In the genomic region with DNA sequence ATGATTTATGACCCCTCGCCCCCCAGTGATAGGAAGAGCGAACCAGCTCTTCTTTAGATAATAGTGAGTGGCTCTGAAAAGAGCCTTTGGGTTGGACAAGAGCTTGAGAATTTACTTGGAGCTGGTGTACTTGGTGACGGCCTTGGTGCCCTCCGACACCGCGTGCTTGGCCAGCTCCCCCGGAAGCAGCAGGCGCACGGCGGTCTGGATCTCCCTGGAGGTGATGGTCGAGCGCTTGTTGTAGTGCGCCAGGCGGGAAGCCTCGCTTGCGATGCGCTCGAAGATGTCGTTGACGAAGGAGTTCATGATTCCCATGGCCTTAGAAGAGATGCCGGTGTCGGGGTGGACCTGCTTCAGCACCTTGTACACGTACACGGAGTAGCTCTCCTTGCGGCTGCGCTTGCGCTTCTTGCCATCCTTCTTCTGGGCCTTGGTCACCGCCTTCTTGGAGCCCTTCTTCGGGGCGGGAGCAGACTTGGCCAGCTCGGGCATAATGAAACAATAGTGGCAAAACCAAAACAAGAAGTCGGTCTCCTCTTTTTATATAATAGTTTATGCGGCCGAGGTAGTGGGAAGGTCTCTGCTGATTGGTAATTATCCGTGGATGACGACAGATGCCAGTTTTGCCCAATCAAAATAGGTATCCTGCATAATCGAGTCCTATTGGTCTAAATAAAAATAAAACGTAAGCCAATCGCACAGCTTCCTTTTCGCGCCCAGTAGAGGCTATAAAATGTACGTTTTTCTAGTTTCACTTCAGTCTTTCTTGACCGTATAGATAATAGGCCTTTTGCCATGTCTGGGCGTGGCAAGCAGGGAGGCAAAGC, we compare ENCODE assay signal across 1 cellular context.
TF ChIP-seq lines count a peak whose summit lies in the region.
"Not testable (repeated sequence)": the region's sequence is repeated elsewhere in the genome, so short reads cannot be mapped to it uniquely, and the experiment has no call there.

No MANE protein-coding gene starts in this region.

TF ChIP-seq in K562, 482 proteins besides CTCF, POLR2A, EP300 and RAD21 (continued from another document and continues in another):
- TF ChIP-seq, protein P1, sequence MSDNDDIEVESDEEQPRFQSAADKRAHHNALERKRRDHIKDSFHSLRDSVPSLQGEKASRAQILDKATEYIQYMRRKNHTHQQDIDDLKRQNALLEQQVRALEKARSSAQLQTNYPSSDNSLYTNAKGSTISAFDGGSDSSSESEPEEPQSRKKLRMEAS (CRISPR knock-in tag; IDR thresholded peaks at IDR 0.05), result peak; percentile 85
- TF ChIP-seq SIN3A (IDR thresholded peaks at IDR 0.05; ENCODE audit: borderline replicate concordance in 2 of 2, control insufficient read depth in 1 of 2, low read depth in 2 of 2, low read length in 2 of 2) (peak; percentile 22 to 68; a peak in 1 of 4 replicates), NR1H2 (CRISPR knock-in tag; IDR thresholded peaks at IDR 0.05) (peak; percentile 86; the same call in 1 of the 2 replicates), MBD2 (IDR thresholded peaks at IDR 0.05; ENCODE audit: borderline replicate concordance, low read depth) (peak; percentile 84), ZKSCAN8 (CRISPR knock-in tag; IDR thresholded peaks at IDR 0.05) (peak; percentile 69; the same call in 1 of the 2 replicates), ZNF24 (IDR thresholded peaks at IDR 0.05) (peak; percentile 3; the same call in 1 of the 2 replicates), CREM (IDR thresholded peaks at IDR 0.05; ENCODE audit: low read depth) (peak; percentile 85), TBL1XR1 (IDR thresholded peaks at IDR 0.05; ENCODE audit: low read length in 2 of 2) (peak; percentile 39; a peak in 1 of 4 replicates), ATF1 (tag; IDR thresholded peaks at IDR 0.05) (peak; percentile 96), RUNX1 (IDR thresholded peaks at IDR 0.05; ENCODE audit: low read depth) (peak; percentile 75; the same call in 1 of the 2 replicates), MYBL2 (IDR thresholded peaks at IDR 0.05; ENCODE audit: low read depth) (peak; percentile 85), MTA3 (IDR thresholded peaks at IDR 0.05; ENCODE audit: borderline replicate concordance) (peak; percentile 99), NRF1 (conservative IDR thresholded peaks at IDR 0.05 in 1 of 2, IDR thresholded peaks at IDR 0.05 in 1 of 2) (peak; percentile 90 to 92), ARID1B (IDR thresholded peaks at IDR 0.05) (peak; percentile 7; the same call in 1 of the 2 replicates), HNRNPLL (IDR thresholded peaks at IDR 0.05; ENCODE audit: low read depth, low read length, poor library complexity, severe bottlenecking) (peak; percentile 72), CXXC5 (CRISPR knock-in tag; IDR thresholded peaks at IDR 0.05) (peak; percentile 87), SREBF2 (CRISPR knock-in tag; IDR thresholded peaks at IDR 0.05) (0 out of 2 replicates have a peak, but pooled peaks have one; percentile 39), HLTF (IDR thresholded peaks at IDR 0.05) (peak; percentile 66; the same call in 1 of the 2 replicates), CBX1 (IDR thresholded peaks at IDR 0.05; ENCODE audit: low read depth) (peak; percentile 89), NBN (IDR thresholded peaks at IDR 0.05; ENCODE audit: low read depth) (0 out of 2 replicates have a peak, but pooled peaks have one; percentile 45), PHF8 (IDR thresholded peaks at IDR 0.05; ENCODE audit: borderline replicate concordance, low read length) (peak; percentile 47; the same call in 1 of the 2 replicates), EP400 (IDR thresholded peaks at IDR 0.05) (peak; percentile 77), ZNF12 (CRISPR knock-in tag; IDR thresholded peaks at IDR 0.05) (peak; percentile 66), FOXK2 (conservative IDR thresholded peaks at IDR 0.05 in 1 of 2, IDR thresholded peaks at IDR 0.05 in 1 of 2; ENCODE audit: low read depth in 2 of 2) (peak; percentile 65 to 69; a peak in 3 of 4 replicates), MYC (CRISPR knock-in tag; IDR thresholded peaks at IDR 0.05; ENCODE audit: borderline replicate concordance, low read depth) (peak; percentile 64; the same call in 1 of the 2 replicates), ZFX (CRISPR knock-in tag; IDR thresholded peaks at IDR 0.05) (peak; percentile 87), TRIM28 (IDR thresholded peaks at IDR 0.05) (0 out of 2 replicates have a peak, but pooled peaks have one; percentile 28), LARP7 (IDR thresholded peaks at IDR 0.05) (peak; percentile 89; the same call in 1 of the 2 replicates), GABPB1 (CRISPR knock-in tag; IDR thresholded peaks at IDR 0.05) (peak; percentile 48; the same call in 1 of the 2 replicates), CBFB (CRISPR knock-in tag; IDR thresholded peaks at IDR 0.05) (peak; percentile 91), NFYB (IDR thresholded peaks at IDR 0.05; ENCODE audit: extremely low read depth, insufficient read length) (peak; percentile 77), TAF9B (IDR thresholded peaks at IDR 0.05; ENCODE audit: partially characterized antibody) (peak; percentile 67), ZBTB1 (CRISPR knock-in tag; IDR thresholded peaks at IDR 0.05; ENCODE audit: borderline replicate concordance, low read depth) (peak; percentile 75; the same call in 1 of the 2 replicates), EHMT2 (IDR thresholded peaks at IDR 0.05) (0 out of 2 replicates have a peak, but pooled peaks have one; percentile 47), KLF13 (tag; IDR thresholded peaks at IDR 0.05; ENCODE audit: borderline replicate concordance, low read depth) (0 out of 2 replicates have a peak, but pooled peaks have one; percentile 14), TAF1 (IDR thresholded peaks at IDR 0.05; ENCODE audit: control insufficient read depth, extremely low read depth, insufficient read depth, low read length, severe bottlenecking) (peak; percentile 46), GTF2E2 (tag; IDR thresholded peaks at IDR 0.05) (peak; percentile 99)
- TF ChIP-seq, protein P2, sequence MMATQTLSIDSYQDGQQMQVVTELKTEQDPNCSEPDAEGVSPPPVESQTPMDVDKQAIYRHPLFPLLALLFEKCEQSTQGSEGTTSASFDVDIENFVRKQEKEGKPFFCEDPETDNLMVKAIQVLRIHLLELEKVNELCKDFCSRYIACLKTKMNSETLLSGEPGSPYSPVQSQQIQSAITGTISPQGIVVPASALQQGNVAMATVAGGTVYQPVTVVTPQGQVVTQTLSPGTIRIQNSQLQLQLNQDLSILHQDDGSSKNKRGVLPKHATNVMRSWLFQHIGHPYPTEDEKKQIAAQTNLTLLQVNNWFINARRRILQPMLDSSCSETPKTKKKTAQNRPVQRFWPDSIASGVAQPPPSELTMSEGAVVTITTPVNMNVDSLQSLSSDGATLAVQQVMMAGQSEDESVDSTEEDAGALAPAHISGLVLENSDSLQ (IDR thresholded peaks at IDR 0.05), result peak; percentile 7
- not testable (repeated sequence) for TF ChIP-seq ATF1 (CRISPR knock-in tag; IDR thresholded peaks at IDR 0.05); MYBL2 (CRISPR knock-in tag; IDR thresholded peaks at IDR 0.05; ENCODE audit: borderline replicate concordance); MYC (IDR thresholded peaks at IDR 0.05; ENCODE audit: low read depth, low read length)
- TF ChIP-seq, protein P3, sequence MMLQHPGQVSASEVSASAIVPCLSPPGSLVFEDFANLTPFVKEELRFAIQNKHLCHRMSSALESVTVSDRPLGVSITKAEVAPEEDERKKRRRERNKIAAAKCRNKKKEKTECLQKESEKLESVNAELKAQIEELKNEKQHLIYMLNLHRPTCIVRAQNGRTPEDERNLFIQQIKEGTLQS (IDR thresholded peaks at IDR 0.05), result peak; percentile 74
- TF ChIP-seq, protein P3 (CRISPR knock-in tag; conservative IDR thresholded peaks at IDR 0.05), result peak; percentile 55; the same call in 1 of the 2 replicates
- TF ChIP-seq, protein P4, sequence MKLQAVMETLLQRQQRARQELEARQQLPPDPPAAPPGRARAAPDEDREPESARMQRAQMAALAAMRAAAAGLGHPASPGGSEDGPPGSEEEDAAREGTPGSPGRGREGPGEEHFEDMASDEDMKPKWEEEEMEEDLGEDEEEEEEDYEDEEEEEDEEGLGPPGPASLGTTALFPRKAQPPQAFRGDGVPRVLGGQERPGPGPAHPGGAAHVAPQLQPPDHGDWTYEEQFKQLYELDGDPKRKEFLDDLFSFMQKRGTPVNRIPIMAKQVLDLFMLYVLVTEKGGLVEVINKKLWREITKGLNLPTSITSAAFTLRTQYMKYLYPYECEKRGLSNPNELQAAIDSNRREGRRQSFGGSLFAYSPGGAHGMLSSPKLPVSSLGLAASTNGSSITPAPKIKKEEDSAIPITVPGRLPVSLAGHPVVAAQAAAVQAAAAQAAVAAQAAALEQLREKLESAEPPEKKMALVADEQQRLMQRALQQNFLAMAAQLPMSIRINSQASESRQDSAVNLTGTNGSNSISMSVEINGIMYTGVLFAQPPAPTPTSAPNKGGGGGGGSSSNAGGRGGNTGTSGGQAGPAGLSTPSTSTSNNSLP (IDR thresholded peaks at IDR 0.05; ENCODE audit: borderline replicate concordance, low read depth, low read length), result peak; percentile 89; the same call in 1 of the 2 replicates
- TF ChIP-seq, protein P5, sequence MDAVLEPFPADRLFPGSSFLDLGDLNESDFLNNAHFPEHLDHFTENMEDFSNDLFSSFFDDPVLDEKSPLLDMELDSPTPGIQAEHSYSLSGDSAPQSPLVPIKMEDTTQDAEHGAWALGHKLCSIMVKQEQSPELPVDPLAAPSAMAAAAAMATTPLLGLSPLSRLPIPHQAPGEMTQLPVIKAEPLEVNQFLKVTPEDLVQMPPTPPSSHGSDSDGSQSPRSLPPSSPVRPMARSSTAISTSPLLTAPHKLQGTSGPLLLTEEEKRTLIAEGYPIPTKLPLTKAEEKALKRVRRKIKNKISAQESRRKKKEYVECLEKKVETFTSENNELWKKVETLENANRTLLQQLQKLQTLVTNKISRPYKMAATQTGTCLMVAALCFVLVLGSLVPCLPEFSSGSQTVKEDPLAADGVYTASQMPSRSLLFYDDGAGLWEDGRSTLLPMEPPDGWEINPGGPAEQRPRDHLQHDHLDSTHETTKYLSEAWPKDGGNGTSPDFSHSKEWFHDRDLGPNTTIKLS (IDR thresholded peaks at IDR 0.05; ENCODE audit: borderline replicate concordance, low read depth), result peak; percentile 49; the same call in 1 of the 2 replicates
- TF ChIP-seq, protein P6, sequence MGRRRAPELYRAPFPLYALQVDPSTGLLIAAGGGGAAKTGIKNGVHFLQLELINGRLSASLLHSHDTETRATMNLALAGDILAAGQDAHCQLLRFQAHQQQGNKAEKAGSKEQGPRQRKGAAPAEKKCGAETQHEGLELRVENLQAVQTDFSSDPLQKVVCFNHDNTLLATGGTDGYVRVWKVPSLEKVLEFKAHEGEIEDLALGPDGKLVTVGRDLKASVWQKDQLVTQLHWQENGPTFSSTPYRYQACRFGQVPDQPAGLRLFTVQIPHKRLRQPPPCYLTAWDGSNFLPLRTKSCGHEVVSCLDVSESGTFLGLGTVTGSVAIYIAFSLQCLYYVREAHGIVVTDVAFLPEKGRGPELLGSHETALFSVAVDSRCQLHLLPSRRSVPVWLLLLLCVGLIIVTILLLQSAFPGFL (CRISPR knock-in tag; IDR thresholded peaks at IDR 0.05), result 0 out of 2 replicates have a peak, but pooled peaks have one; percentile 71
- TF ChIP-seq, protein P7, sequence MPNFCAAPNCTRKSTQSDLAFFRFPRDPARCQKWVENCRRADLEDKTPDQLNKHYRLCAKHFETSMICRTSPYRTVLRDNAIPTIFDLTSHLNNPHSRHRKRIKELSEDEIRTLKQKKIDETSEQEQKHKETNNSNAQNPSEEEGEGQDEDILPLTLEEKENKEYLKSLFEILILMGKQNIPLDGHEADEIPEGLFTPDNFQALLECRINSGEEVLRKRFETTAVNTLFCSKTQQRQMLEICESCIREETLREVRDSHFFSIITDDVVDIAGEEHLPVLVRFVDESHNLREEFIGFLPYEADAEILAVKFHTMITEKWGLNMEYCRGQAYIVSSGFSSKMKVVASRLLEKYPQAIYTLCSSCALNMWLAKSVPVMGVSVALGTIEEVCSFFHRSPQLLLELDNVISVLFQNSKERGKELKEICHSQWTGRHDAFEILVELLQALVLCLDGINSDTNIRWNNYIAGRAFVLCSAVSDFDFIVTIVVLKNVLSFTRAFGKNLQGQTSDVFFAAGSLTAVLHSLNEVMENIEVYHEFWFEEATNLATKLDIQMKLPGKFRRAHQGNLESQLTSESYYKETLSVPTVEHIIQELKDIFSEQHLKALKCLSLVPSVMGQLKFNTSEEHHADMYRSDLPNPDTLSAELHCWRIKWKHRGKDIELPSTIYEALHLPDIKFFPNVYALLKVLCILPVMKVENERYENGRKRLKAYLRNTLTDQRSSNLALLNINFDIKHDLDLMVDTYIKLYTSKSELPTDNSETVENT (CRISPR knock-in tag; IDR thresholded peaks at IDR 0.05), result peak; percentile 94; the same call in 1 of the 2 replicates
- TF ChIP-seq, protein P8, sequence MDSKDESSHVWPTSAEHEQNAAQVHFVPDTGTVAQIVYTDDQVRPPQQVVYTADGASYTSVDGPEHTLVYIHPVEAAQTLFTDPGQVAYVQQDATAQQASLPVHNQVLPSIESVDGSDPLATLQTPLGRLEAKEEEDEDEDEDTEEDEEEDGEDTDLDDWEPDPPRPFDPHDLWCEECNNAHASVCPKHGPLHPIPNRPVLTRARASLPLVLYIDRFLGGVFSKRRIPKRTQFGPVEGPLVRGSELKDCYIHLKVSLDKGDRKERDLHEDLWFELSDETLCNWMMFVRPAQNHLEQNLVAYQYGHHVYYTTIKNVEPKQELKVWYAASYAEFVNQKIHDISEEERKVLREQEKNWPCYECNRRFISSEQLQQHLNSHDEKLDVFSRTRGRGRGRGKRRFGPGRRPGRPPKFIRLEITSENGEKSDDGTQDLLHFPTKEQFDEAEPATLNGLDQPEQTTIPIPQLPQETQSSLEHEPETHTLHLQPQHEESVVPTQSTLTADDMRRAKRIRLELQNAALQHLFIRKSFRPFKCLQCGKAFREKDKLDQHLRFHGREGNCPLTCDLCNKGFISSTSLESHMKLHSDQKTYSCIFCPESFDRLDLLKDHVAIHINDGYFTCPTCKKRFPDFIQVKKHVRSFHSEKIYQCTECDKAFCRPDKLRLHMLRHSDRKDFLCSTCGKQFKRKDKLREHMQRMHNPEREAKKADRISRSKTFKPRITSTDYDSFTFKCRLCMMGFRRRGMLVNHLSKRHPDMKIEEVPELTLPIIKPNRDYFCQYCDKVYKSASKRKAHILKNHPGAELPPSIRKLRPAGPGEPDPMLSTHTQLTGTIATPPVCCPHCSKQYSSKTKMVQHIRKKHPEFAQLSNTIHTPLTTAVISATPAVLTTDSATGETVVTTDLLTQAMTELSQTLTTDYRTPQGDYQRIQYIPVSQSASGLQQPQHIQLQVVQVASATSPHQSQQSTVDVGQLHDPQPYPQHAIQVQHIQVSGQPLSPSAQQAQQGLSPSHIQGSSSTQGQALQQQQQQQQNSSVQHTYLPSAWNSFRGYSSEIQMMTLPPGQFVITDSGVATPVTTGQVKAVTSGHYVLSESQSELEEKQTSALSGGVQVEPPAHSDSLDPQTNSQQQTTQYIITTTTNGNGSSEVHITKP (IDR thresholded peaks at IDR 0.05; ENCODE audit: partially characterized antibody), result peak; percentile 28
- TF ChIP-seq, protein P9, sequence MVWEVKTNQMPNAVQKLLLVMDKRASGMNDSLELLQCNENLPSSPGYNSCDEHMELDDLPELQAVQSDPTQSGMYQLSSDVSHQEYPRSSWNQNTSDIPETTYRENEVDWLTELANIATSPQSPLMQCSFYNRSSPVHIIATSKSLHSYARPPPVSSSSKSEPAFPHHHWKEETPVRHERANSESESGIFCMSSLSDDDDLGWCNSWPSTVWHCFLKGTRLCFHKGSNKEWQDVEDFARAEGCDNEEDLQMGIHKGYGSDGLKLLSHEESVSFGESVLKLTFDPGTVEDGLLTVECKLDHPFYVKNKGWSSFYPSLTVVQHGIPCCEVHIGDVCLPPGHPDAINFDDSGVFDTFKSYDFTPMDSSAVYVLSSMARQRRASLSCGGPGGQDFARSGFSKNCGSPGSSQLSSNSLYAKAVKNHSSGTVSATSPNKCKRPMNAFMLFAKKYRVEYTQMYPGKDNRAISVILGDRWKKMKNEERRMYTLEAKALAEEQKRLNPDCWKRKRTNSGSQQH (CRISPR knock-in tag; IDR thresholded peaks at IDR 0.05), result peak; percentile 10; the same call in 1 of the 2 replicates
